17 cellular contexts compared by ENCODE assay signal in genomic region chr7:142992427-142992826, GRCh38. TPM values are rescaled to one million over a fixed set of nuclear protein-coding genes. Genes with fewer than 3 reads are reported as not detected.
DNase-seq lines count a peak whose midpoint lies in the region; TF ChIP-seq lines count a peak whose summit lies in the region.
"Had no signal": no experiment of that assay in that cellular context is flagged by ENCODE, and none has a peak within 500 bp of the region (broad histone marks: within the 10 kb centered on the region; RNA-seq: fewer than 3 reads in every experiment).

No MANE protein-coding gene starts in this region.

- H3K9ac ChIP-seq in MM.1S (ENCODE audit: low read length): no peak overlapping the region

- no peaks in the 10 kb centered on the region for H3K9me2 ChIP-seq in MM.1S (replicated peaks; ENCODE audit: insufficient read depth, low read length)

- no peak overlapping the region for H3K27ac Mint-ChIP-seq in activated T-helper 1 cell treated with anti-CD3 and anti-CD28 coated beads, Interleukin-12 subunit alpha, Interleukin-12 subunit beta, Interleukin-2, Interleukin-4 antibody, amounts not matched to agents 30 ng/mL and 10 ng/mL and 1 ng/mL, durations not matched to agents 14 hours and 24 hours and 36 hours
- H3K27ac Mint-ChIP-seq in CD4-positive, alpha-beta memory T cell: no peak overlapping the region

- no peaks in the 10 kb centered on the region for H3K9me3 ChIP-seq in MM.1S (replicated peaks; ENCODE audit: insufficient read depth, low read length)
- no peaks in the 10 kb centered on the region for H3K9me3 ChIP-seq in CD4-positive, alpha-beta memory T cell (ENCODE audit: control insufficient read depth in 1 of 2, low read length in 2 of 2)

- no peaks in the 10 kb centered on the region for H3K9me3 Mint-ChIP-seq in activated T-helper 1 cell treated with anti-CD3 and anti-CD28 coated beads, Interleukin-12 subunit alpha, Interleukin-12 subunit beta, Interleukin-2, Interleukin-4 antibody, amounts not matched to agents 30 ng/mL and 10 ng/mL and 1 ng/mL, durations not matched to agents 14 hours and 24 hours and 36 hours
- no peaks in the 10 kb centered on the region for H3K9me3 Mint-ChIP-seq in CD4-positive, alpha-beta memory T cell

- H3K4me2 ChIP-seq in MM.1S (ENCODE audit: low read depth, low read length): peak overlapping the region; percentile 33

- H3K4me1 ChIP-seq in MM.1S (ENCODE audit: low read length): peaks cover 7% of the 10 kb centered on the region; the same call in 1 of the 2 replicates
- H3K4me1 ChIP-seq in CD4-positive, alpha-beta memory T cell (ENCODE audit: insufficient read depth, low read length): no peaks in the 10 kb centered on the region

- no peaks in the 10 kb centered on the region for H3K79me2 ChIP-seq in MM.1S (ENCODE audit: low read length)

- POLR2A ChIA-PET in CD4-positive, alpha-beta memory T cell (lab: Charles Lee; ENCODE audit: partially characterized antibody): no interaction called here

- H2AFZ ChIP-seq in MM.1S (ENCODE audit: low read length): peak overlapping the region; percentile 37

- H4K20me1 ChIP-seq in MM.1S (ENCODE audit: insufficient read depth, low read length): no peaks in the 10 kb centered on the region

- H3K36me3 Mint-ChIP-seq in activated T-helper 1 cell treated with anti-CD3 and anti-CD28 coated beads, Interleukin-12 subunit alpha, Interleukin-12 subunit beta, Interleukin-2, Interleukin-4 antibody, amounts not matched to agents 30 ng/mL and 10 ng/mL and 1 ng/mL, durations not matched to agents 14 hours and 24 hours and 36 hours (ENCODE audit: low read depth): no peaks in the 10 kb centered on the region
- no peaks in the 10 kb centered on the region for H3K36me3 Mint-ChIP-seq in CD4-positive, alpha-beta memory T cell

- no peaks in the 10 kb centered on the region for H3K36me3 ChIP-seq in MM.1S (replicated peaks; ENCODE audit: insufficient read depth, low read length)
- H3K36me3 ChIP-seq in CD4-positive, alpha-beta memory T cell (ENCODE audit: insufficient read depth, low read length): no peaks in the 10 kb centered on the region

- DNase-seq in GM12865 (ENCODE audit: low read depth) (peak; percentile 31), MM.1S (peak; percentile 58), cardiac fibroblast (ENCODE audit: low read depth in 2 of 2) (peak; percentile 25), myocyte (ENCODE audit: low read depth) (peak; percentile 49), NCI-H1417 (lab: John Stamatoyannopoulos, UW) (no peak)
- DNase-seq in stimulated activated CD4-positive, alpha-beta T cell treated with anti-CD3 and anti-CD28 coated beads, Interleukin-4, amount 100 ng/mL, for 1 hour: no peak
- DNase-seq in activated T-helper 1 cell treated with anti-CD3 and anti-CD28 coated beads, Interleukin-12 subunit alpha, Interleukin-12 subunit beta, Interleukin-2, Interleukin-4 antibody, amounts not matched to agents 30 ng/mL and 10 ng/mL and 1 ng/mL, durations not matched to agents 14 hours and 24 hours and 36 hours (ENCODE audit: low spot score): no peak
- no peak for DNase-seq in CD4-positive, alpha-beta memory T cell
- DNase-seq: C1 segment of cervical spinal cord, NCI-H1092, NCI-H1694, NCI-H2107, NCI-H345, RPMI8226 had no signal

- H3K4me1 Mint-ChIP-seq in activated T-helper 1 cell treated with anti-CD3 and anti-CD28 coated beads, Interleukin-12 subunit alpha, Interleukin-12 subunit beta, Interleukin-2, Interleukin-4 antibody, amounts not matched to agents 30 ng/mL and 10 ng/mL and 1 ng/mL, durations not matched to agents 14 hours and 24 hours and 36 hours (ENCODE audit: low read depth): no peaks in the 10 kb centered on the region
- H3K4me1 Mint-ChIP-seq in CD4-positive, alpha-beta memory T cell: no peaks in the 10 kb centered on the region

- TF ChIP-seq CTCF in GM12865 (IDR thresholded peaks at IDR 0.05; ENCODE audit: insufficient read depth, low read depth, low read length, missing control alignments) (no peak), MM.1S (IDR thresholded peaks at IDR 0.05; ENCODE audit: low read length) (no peak), cardiac fibroblast (IDR thresholded peaks at IDR 0.05; ENCODE audit: low read depth, low read length) (no peak)

- no peak overlapping the region for H3K27ac ChIP-seq in MM.1S (ENCODE audit: low read length)
- no peak overlapping the region for H3K27ac ChIP-seq in CD4-positive, alpha-beta memory T cell (ENCODE audit: low read depth, low read length)

- CTCF ChIA-PET in CD4-positive, alpha-beta memory T cell (lab: Charles Lee; ENCODE audit: partially characterized antibody): interaction anchor here (1.2 to 3.7 kb wide), 4 partner anchors 10 to 223 kb away, joined by 3 to 17 read pairs (median 12); no protein-coding TSS in a partner anchor

- H3K27me3 Mint-ChIP-seq in activated T-helper 1 cell treated with anti-CD3 and anti-CD28 coated beads, Interleukin-12 subunit alpha, Interleukin-12 subunit beta, Interleukin-2, Interleukin-4 antibody, amounts not matched to agents 30 ng/mL and 10 ng/mL and 1 ng/mL, durations not matched to agents 14 hours and 24 hours and 36 hours (ENCODE audit: insufficient read depth): peaks cover 4% of the 10 kb centered on the region
- H3K27me3 Mint-ChIP-seq in CD4-positive, alpha-beta memory T cell: peaks cover 8 to 18% of the 10 kb centered on the region in 2 donors

- no peaks in the 10 kb centered on the region for H3K27me3 ChIP-seq in MM.1S (replicated peaks; ENCODE audit: insufficient read depth, low read length)
- no peaks in the 10 kb centered on the region for H3K27me3 ChIP-seq in CD4-positive, alpha-beta memory T cell (ENCODE audit: insufficient read depth, low read length)

- no peak overlapping the region for H3K4me3 Mint-ChIP-seq in activated T-helper 1 cell treated with anti-CD3 and anti-CD28 coated beads, Interleukin-12 subunit alpha, Interleukin-12 subunit beta, Interleukin-2, Interleukin-4 antibody, amounts not matched to agents 30 ng/mL and 10 ng/mL and 1 ng/mL, durations not matched to agents 14 hours and 24 hours and 36 hours
- H3K4me3 Mint-ChIP-seq in CD4-positive, alpha-beta memory T cell: peak overlapping the region in 2 of 8 donors; percentile 29 to 57

- intact Hi-C loops in activated T-helper 1 cell treated with anti-CD3 and anti-CD28 coated beads, Interleukin-12 subunit alpha, Interleukin-12 subunit beta, Interleukin-2, Interleukin-4 antibody, amounts not matched to agents 30 ng/mL and 10 ng/mL and 1 ng/mL, durations not matched to agents 14 hours and 24 hours and 36 hours (cut with micrococcal nuclease): no loop called here
- intact Hi-C loops in CD4-positive, alpha-beta memory T cell (cut with micrococcal nuclease): no loop called here

- H3K4me3 ChIP-seq in GM12865 (ENCODE audit: low read depth, low read length) (no peak overlapping the region), MM.1S (ENCODE audit: low read length) (no peak overlapping the region), cardiac fibroblast (replicated peaks in 1 of 2; ENCODE audit: low read depth in 2 of 2, low read length in 2 of 2) (no peak overlapping the region)
- no peak overlapping the region for H3K4me3 ChIP-seq in CD4-positive, alpha-beta memory T cell (ENCODE audit: low read length in 2 of 2)
- H3K4me3 ChIP-seq: GM12878 had no signal

- no peaks in the 10 kb centered on the region for H3F3A ChIP-seq in MM.1S (ENCODE audit: insufficient read depth, low read length)

RNA-seq across cellular contexts. Expression of gene KEL, which starts 30.3 kb away (rescaled TPM):
- total RNA-seq in myocyte: not detected in 2 replicates
- 0.24 TPM for polyA plus RNA-seq in myocyte (2012)
- total RNA-seq in activated T-helper 1 cell treated with anti-CD3 and anti-CD28 coated beads, Interleukin-12 subunit alpha, Interleukin-12 subunit beta, Interleukin-2, Interleukin-4 antibody, amounts not matched to agents 30 ng/mL and 10 ng/mL and 1 ng/mL, durations not matched to agents 14 hours and 24 hours and 36 hours: 0.49 TPM in 1 of 2 replicates, not detected in the other
- under 1 TPM; 0.20 to 0.61 TPM for total RNA-seq in CD4-positive, alpha-beta memory T cell
- not detected for polyA plus RNA-seq in CD4-positive, alpha-beta memory T cell

RNA-seq across cellular contexts. Expression of gene OR9A2, which starts 34.5 kb away (rescaled TPM):
- total RNA-seq in myocyte: not detected in 2 replicates
- not detected for polyA plus RNA-seq in myocyte (2012)
- total RNA-seq in activated T-helper 1 cell treated with anti-CD3 and anti-CD28 coated beads, Interleukin-12 subunit alpha, Interleukin-12 subunit beta, Interleukin-2, Interleukin-4 antibody, amounts not matched to agents 30 ng/mL and 10 ng/mL and 1 ng/mL, durations not matched to agents 14 hours and 24 hours and 36 hours: not detected in 2 replicates
- total RNA-seq in CD4-positive, alpha-beta memory T cell: not detected
- polyA plus RNA-seq in CD4-positive, alpha-beta memory T cell: not detected
- total RNA-seq: GM12878, HT-29 had no signal
- polyA plus RNA-seq: AG04450, GM12878 had no signal

RNA-seq across cellular contexts. Expression of gene LLCFC1, which starts 53.1 kb away (rescaled TPM):
- total RNA-seq in myocyte: not detected in 2 replicates
- polyA plus RNA-seq in myocyte (2012): not detected
- total RNA-seq in activated T-helper 1 cell treated with anti-CD3 and anti-CD28 coated beads, Interleukin-12 subunit alpha, Interleukin-12 subunit beta, Interleukin-2, Interleukin-4 antibody, amounts not matched to agents 30 ng/mL and 10 ng/mL and 1 ng/mL, durations not matched to agents 14 hours and 24 hours and 36 hours: not detected in 2 replicates
- total RNA-seq in CD4-positive, alpha-beta memory T cell: not detected
- polyA plus RNA-seq in CD4-positive, alpha-beta memory T cell: not detected
- total RNA-seq: GM12878, HT-29 had no signal
- polyA plus RNA-seq: AG04450, GM12878 had no signal

RNA-seq across cellular contexts. Expression of gene TRPV5, which starts 58.9 kb away (rescaled TPM):
- not detected in 2 replicates for total RNA-seq in myocyte
- not detected for polyA plus RNA-seq in myocyte (2012)
- not detected in 2 replicates for total RNA-seq in activated T-helper 1 cell treated with anti-CD3 and anti-CD28 coated beads, Interleukin-12 subunit alpha, Interleukin-12 subunit beta, Interleukin-2, Interleukin-4 antibody, amounts not matched to agents 30 ng/mL and 10 ng/mL and 1 ng/mL, durations not matched to agents 14 hours and 24 hours and 36 hours
- not detected for total RNA-seq in CD4-positive, alpha-beta memory T cell
- not detected for polyA plus RNA-seq in CD4-positive, alpha-beta memory T cell
- total RNA-seq: GM12878, HT-29 had no signal
- polyA plus RNA-seq: AG04450, GM12878 had no signal

RNA-seq across cellular contexts. Expression of gene OR6V1, which starts 59.7 kb away (rescaled TPM):
- total RNA-seq in myocyte: not detected in 2 replicates
- polyA plus RNA-seq in myocyte (2012): not detected
- not detected in 2 replicates for total RNA-seq in activated T-helper 1 cell treated with anti-CD3 and anti-CD28 coated beads, Interleukin-12 subunit alpha, Interleukin-12 subunit beta, Interleukin-2, Interleukin-4 antibody, amounts not matched to agents 30 ng/mL and 10 ng/mL and 1 ng/mL, durations not matched to agents 14 hours and 24 hours and 36 hours
- not detected for total RNA-seq in CD4-positive, alpha-beta memory T cell
- polyA plus RNA-seq in CD4-positive, alpha-beta memory T cell: not detected
- total RNA-seq: GM12878, HT-29 had no signal
- polyA plus RNA-seq: AG04450, GM12878 had no signal

Comparison
In these comparisons a context has a peak if more than half of its experiments do, and no peak if none do; other contexts are left out.
1. DNase-seq: peak in GM12865 (single experiment), MM.1S (single experiment), cardiac fibroblast (2 of 2) and myocyte (single experiment); none in stimulated activated CD4-positive, alpha-beta T cell treated with anti-CD3 and anti-CD28 coated beads, Interleukin-4, amount 100 ng/mL, for 1 hour (single experiment), activated T-helper 1 cell treated with anti-CD3 and anti-CD28 coated beads, Interleukin-12 subunit alpha, Interleukin-12 subunit beta, Interleukin-2, Interleukin-4 antibody, amounts not matched to agents 30 ng/mL and 10 ng/mL and 1 ng/mL, durations not matched to agents 14 hours and 24 hours and 36 hours (single experiment), CD4-positive, alpha-beta memory T cell (0 of 5) and NCI-H1417 (0 of 3).